10 cellular contexts compared by ENCODE assay signal in the genomic region with DNA sequence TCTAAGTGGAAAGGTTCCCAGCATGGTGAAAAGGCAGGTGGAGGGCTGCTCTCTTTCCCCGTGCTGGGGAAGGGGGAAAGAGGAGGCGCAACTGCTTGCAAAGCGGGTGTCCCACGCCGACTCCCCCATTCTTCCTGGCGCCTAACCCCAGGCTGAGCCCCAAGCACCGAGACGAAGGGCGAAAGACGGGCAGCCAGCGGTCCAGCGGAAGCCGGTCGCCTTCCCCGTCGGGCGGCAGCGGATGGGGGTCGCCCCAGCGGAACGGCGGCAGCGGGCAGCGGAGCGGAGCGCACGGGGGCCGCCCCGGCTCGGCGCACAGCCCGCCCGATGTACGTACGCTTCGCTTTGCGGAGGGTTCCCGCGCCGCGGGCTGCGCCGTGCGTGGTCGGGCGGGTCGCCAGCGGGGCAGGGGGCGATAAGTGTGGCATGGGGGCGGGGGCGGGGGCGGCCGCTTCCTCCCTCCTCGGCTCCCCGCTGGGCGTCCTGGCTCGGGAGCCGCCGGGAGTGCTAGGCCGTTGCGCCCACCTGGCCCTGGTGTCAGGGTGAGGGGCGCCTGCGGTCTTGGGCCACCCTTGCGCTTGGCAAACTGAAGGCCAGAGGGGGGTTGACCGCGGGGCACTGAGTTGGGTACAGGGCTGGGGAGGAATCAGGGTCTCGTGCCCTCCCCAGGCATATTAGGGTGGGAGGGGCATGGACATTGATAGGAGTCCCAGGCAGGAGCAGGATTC. TPM values are rescaled to one million over a fixed set of nuclear protein-coding genes. Genes with fewer than 3 reads are reported as not detected.
DNase-seq lines count a peak whose midpoint lies in the region; ATAC-seq, FAIRE-seq and TF ChIP-seq lines count a peak whose summit lies in the region.
"Had no signal": no experiment of that assay in that cellular context is flagged by ENCODE, and none has a peak within 500 bp of the region (broad histone marks: within the 10 kb centered on the region; RNA-seq: fewer than 3 reads in every experiment).

No MANE protein-coding gene starts in this region.

- no peaks in the 10 kb centered on the region for H4K20me1 ChIP-seq in BLaER1

- peak overlapping the region; percentile 62 for H3K9ac ChIP-seq in BLaER1

- WGBS in ectodermal cell, 2 experiments: 1 to 3% methylated on average over 67 of the region's 67 CpGs
- 5% methylated on average over 34 to 65 of the region's 67 CpGs for WGBS in pancreas, 2 donors

- intact Hi-C loops in pancreas (cut with DNase I): loop anchor here in 1 of 3 donors (10.0 kb wide), 1 partner anchor 82 kb away; no protein-coding TSS in a partner anchor

- H3K4me3 ChIP-seq in BLaER1: peak overlapping the region; percentile 67
- 0 out of 2 replicates have a peak overlapping the region, but pooled peaks have one; percentile 6 for H3K4me3 ChIP-seq in HFF-Myc (replicated peaks; ENCODE audit: low read depth, low read length)
- H3K4me3 ChIP-seq in ectodermal cell (ENCODE audit: insufficient read depth, low read depth, low read length): peak overlapping the region; percentile 22
- peak overlapping the region in 3 of 4 donors; percentile 10 to 35 (median 20) for H3K4me3 ChIP-seq in pancreas

- H3K36me3 ChIP-seq in BLaER1 (no peaks in the 10 kb centered on the region), ectodermal cell (ENCODE audit: control insufficient read depth, insufficient read depth, low read length) (no peaks in the 10 kb centered on the region), pancreas (no peaks in the 10 kb centered on the region)

- H3K27me3 ChIP-seq in BLaER1: peaks cover 23% of the 10 kb centered on the region; the same call in 1 of the 2 replicates
- peaks cover 29% of the 10 kb centered on the region for H3K27me3 ChIP-seq in ectodermal cell (ENCODE audit: control insufficient read depth, insufficient read depth, low read length, poor library complexity, severe bottlenecking)
- peaks cover 0 to 11% (median 0%) of the 10 kb centered on the region in 4 donors for H3K27me3 ChIP-seq in pancreas

- H3K27ac ChIP-seq in BLaER1 (peak overlapping the region; percentile 54), ectodermal cell (ENCODE audit: insufficient read depth, low read depth, low read length, poor library complexity, severe bottlenecking) (no peak overlapping the region), pancreas (no peak overlapping the region)

- ATAC-seq in pancreas: peak in 1 of 4 donors; percentile 24
- ATAC-seq in GM19395 (IDR thresholded peaks at IDR 0.05; ENCODE audit: unreplicated experiment): no peak
- no peak for ATAC-seq in HG03139 (IDR thresholded peaks at IDR 0.05; ENCODE audit: unreplicated experiment)

- TF ChIP-seq CTCF in HFF-Myc (IDR thresholded peaks at IDR 0.05; ENCODE audit: low read depth, low read length, missing control alignments) (no peak), pancreas (IDR thresholded peaks at IDR 0.05) (no peak)

- no peak for DNase-seq in HFF-Myc (ENCODE audit: extremely low read depth, low read depth)
- DNase-seq in pancreas: peak in 1 of 6 donors; percentile 72
- DNase-seq in Kasumi-1 (lab: John Stamatoyannopoulos, UW): no peak
- DNase-seq in A172 (ENCODE audit: low spot score): no peak
- DNase-seq: HFFc6; NK-92 treated with Interleukin-12 subunit alpha and Interleukin-12 subunit beta, amount 100 ng/mL, for 24 hours had no signal

- no peaks in the 10 kb centered on the region for H3K9me3 ChIP-seq in BLaER1
- H3K9me3 ChIP-seq in ectodermal cell (ENCODE audit: control insufficient read depth, low read length): no peaks in the 10 kb centered on the region
- no peaks in the 10 kb centered on the region for H3K9me3 ChIP-seq in pancreas

- FAIRE-seq in pancreas (lab: Jason Lieb, UNC): no peak

- peak overlapping the region; percentile 94 for H3K4me2 ChIP-seq in BLaER1

- peaks cover 28% of the 10 kb centered on the region for H3K4me1 ChIP-seq in BLaER1
- H3K4me1 ChIP-seq in ectodermal cell (ENCODE audit: control insufficient read depth, insufficient read depth, low read length): no peaks in the 10 kb centered on the region
- peaks cover 5 to 7% (median 5%) of the 10 kb centered on the region in 3 donors for H3K4me1 ChIP-seq in pancreas

RNA-seq across cellular contexts. Expression of a gene that starts 35.2 kb away (rescaled TPM):
- 92.7 TPM for polyA plus RNA-seq in ectodermal cell (2013, experiment 1 of 4)
- polyA plus RNA-seq in ectodermal cell (2013, experiment 2 of 4): 94.5 TPM
- polyA plus RNA-seq in ectodermal cell (2013, experiment 3 of 4): 128 TPM
- polyA plus RNA-seq in ectodermal cell (2013, experiment 4 of 4): 139 TPM
- 100 to 1,000 TPM; 106 to 752 (median 138) TPM for total RNA-seq in pancreas
- 100 to 1,000 TPM; 160 to 642 TPM for polyA plus RNA-seq in pancreas
- 235 and 382 TPM in 2 replicates for total RNA-seq in A172 (2014; rRNA removed; shearing (Covaris generic))

Comparison
In these comparisons a context has a peak if more than half of its experiments do, and no peak if none do; other contexts are left out.
1. H3K4me3 ChIP-seq: peak in every context shown above with its lines; median percentile 67 in BLaER1; 22 in ectodermal cell; 20 in pancreas; 6 in HFF-Myc.